In the genomic region with DNA sequence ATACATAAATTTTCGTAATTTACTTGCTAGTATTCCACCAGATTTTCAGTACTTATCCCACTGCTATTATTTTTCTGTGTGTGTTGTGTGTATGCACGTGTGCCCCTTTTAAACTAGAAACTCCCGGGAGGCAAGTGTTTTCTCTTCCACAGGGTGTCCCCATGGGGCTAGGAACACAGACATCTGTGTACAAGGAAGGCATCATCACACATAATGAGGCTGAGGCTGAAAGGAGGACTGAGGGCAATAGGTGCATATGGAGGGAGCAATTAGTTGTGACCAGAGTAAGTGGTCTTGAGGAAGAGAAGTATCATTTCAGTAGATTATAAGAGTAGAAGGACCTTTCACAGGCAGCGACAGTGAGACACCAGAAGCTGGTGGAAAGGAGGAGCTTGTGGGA, we compare ENCODE assay signal across 2 cellular contexts.
TF ChIP-seq lines count a peak whose summit lies in the region.

No MANE protein-coding gene starts in this region.

TF ChIP-seq in H1, 55 proteins besides CTCF, POLR2A, EP300 and RAD21:
- TF ChIP-seq, protein P1, sequence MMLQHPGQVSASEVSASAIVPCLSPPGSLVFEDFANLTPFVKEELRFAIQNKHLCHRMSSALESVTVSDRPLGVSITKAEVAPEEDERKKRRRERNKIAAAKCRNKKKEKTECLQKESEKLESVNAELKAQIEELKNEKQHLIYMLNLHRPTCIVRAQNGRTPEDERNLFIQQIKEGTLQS (IDR thresholded peaks at IDR 0.05; ENCODE audit: insufficient read depth, low read depth, low read length), result no peak
- TF ChIP-seq GTF2F1 (IDR thresholded peaks at IDR 0.05; ENCODE audit: borderline replicate concordance, low read depth, low read length) (no peak), TAF7 (optimal IDR thresholded peaks at IDR 0.05; ENCODE audit: borderline replicate concordance, low read depth, low read length) (no peak), CHD2 (IDR thresholded peaks at IDR 0.05; ENCODE audit: low read length) (no peak), TCF12 (IDR thresholded peaks at IDR 0.05; ENCODE audit: low read depth, low read length) (no peak), CHD1 (IDR thresholded peaks at IDR 0.05; ENCODE audit: low read depth, low read length) (no peak), HDAC2 (IDR thresholded peaks at IDR 0.05; ENCODE audit: borderline replicate concordance in 1 of 2, low read depth in 2 of 2, low read length in 2 of 2) (no peak), EZH2 (IDR thresholded peaks at IDR 0.05; ENCODE audit: low read depth, low read length, severe bottlenecking) (no peak), KDM5A (IDR thresholded peaks at IDR 0.05; ENCODE audit: low read length) (no peak), FOSL1 (IDR thresholded peaks at IDR 0.05; ENCODE audit: insufficient read depth, low read depth, low read length) (no peak), SAP30 (IDR thresholded peaks at IDR 0.05; ENCODE audit: insufficient read depth, insufficient replicate concordance, low read length) (no peak), CEBPB (IDR thresholded peaks at IDR 0.05; ENCODE audit: low read depth, low read length) (no peak), CREB1 (IDR thresholded peaks at IDR 0.05) (no peak), NANOG (IDR thresholded peaks at IDR 0.05; ENCODE audit: insufficient read depth, low read depth, low read length, poor library complexity, severe bottlenecking) (no peak), GABPA (IDR thresholded peaks at IDR 0.05; ENCODE audit: borderline replicate concordance, insufficient read depth, low read length) (no peak)
- TF ChIP-seq, protein P2, sequence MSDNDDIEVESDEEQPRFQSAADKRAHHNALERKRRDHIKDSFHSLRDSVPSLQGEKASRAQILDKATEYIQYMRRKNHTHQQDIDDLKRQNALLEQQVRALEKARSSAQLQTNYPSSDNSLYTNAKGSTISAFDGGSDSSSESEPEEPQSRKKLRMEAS (IDR thresholded peaks at IDR 0.05), result no peak
TF ChIP-seq in H1: peak in this region for 0.

TF ChIP-seq in GM12891, 5 proteins besides CTCF, POLR2A, EP300 and RAD21:
- TF ChIP-seq PAX5 (IDR thresholded peaks at IDR 0.05; ENCODE audit: insufficient read depth, low read length, severe bottlenecking) (no peak), POLR2AphosphoS5 (IDR thresholded peaks at IDR 0.05; ENCODE audit: low read depth, low read length) (no peak), TAF1 (IDR thresholded peaks at IDR 0.05; ENCODE audit: low read depth, low read length) (no peak), SPI1 (IDR thresholded peaks at IDR 0.05; ENCODE audit: low read depth, low read length) (no peak), POU2F2 (IDR thresholded peaks at IDR 0.05; ENCODE audit: low read depth, low read length) (no peak)
